25 cellular contexts compared by ENCODE assay signal in genomic region chr6:53369876-53370515, GRCh38. TPM values are rescaled to one million over a fixed set of nuclear protein-coding genes. Genes with fewer than 3 reads are reported as not detected.
A peak's percentile ranks its signal among the peaks of the same experiment; 100 is the strongest.
DNase-seq lines count a peak whose midpoint lies in the region; ATAC-seq and TF ChIP-seq lines count a peak whose summit lies in the region.
"Had no signal": no experiment of that assay in that cellular context is flagged by ENCODE, and none has a peak within 500 bp of the region (broad histone marks: within the 10 kb centered on the region; RNA-seq: fewer than 3 reads in every experiment).

No MANE protein-coding gene starts in this region.

- POLR2A ChIA-PET in HEK293 (lab: Yijun Ruan, JAX): interaction anchor here (1.4 kb wide), 1 partner anchor 10 kb away, joined by 3 read pairs; no protein-coding TSS in a partner anchor

- H3K27ac Mint-ChIP-seq in glutamatergic neuron (ENCODE audit: unreplicated experiment): no peak overlapping the region
- H3K27ac Mint-ChIP-seq: activated CD8-positive, alpha-beta T cell treated with anti-CD3 and anti-CD28 coated beads, Interleukin-2, amount 10 ng/mL, durations not matched to agents 7 days and 5 days had no signal

- H3K4me1 ChIP-seq in HEK293 (ENCODE audit: control insufficient read depth, insufficient read depth, low read length): peaks cover 9% of the 10 kb centered on the region
- H3K4me1 ChIP-seq: heart right ventricle, upper lobe of left lung had no signal

- CTCF ChIA-PET in HEK293 (lab: Yijun Ruan, JAX): interaction anchor here (0.6 to 1.0 kb wide), 2 partner anchors 20 to 38 kb away, joined by 3 to 5 read pairs; no protein-coding TSS in a partner anchor

- H3K4me3 ChIP-seq in HEK293 (ENCODE audit: low read depth, low read length): no peak overlapping the region
- H3K4me3 ChIP-seq: dorsolateral prefrontal cortex, heart right ventricle, skin epidermis, upper lobe of left lung had no signal

- H3K9me3 Mint-ChIP-seq in glutamatergic neuron (ENCODE audit: unreplicated experiment): no peaks in the 10 kb centered on the region
- H3K9me3 Mint-ChIP-seq: CD8-positive, alpha-beta memory T cell had no signal

- peak; percentile 17 for DNase-seq in COR-L47 (lab: John Stamatoyannopoulos, UW)
- peak; percentile 79 for DNase-seq in NCI-H82 treated with DMSO at 0.1 percent for 48 hours (lab: John Stamatoyannopoulos, UW; ENCODE audit: unreplicated experiment)
- peak; percentile 56 for DNase-seq in kidney tubule cell (ENCODE audit: low spot score)
- DNase-seq in SIG-M5 treated with dmso at 0.1 percent for 504 hours (lab: John Stamatoyannopoulos, UW; ENCODE audit: unreplicated experiment): no peak
- no peak for DNase-seq in NCI-H1092 treated with DMSO at 0.1 percent for 48 hours (lab: John Stamatoyannopoulos, UW)
- DNase-seq in glutamatergic neuron: no peak
- DNase-seq: activated CD8-positive, alpha-beta T cell treated with anti-CD3 and anti-CD28 coated beads, Interleukin-2, amount 10 ng/mL, durations not matched to agents 7 days and 5 days; activated gamma-delta T cell; CD8-positive, alpha-beta memory T cell; cerebellar nuclear complex; DMS79; dorsolateral prefrontal cortex; heart right ventricle; naive B cell; NCI-H1092; NCI-H2081 treated with DMSO at 0.1 percent for 48 hours; NCI-H69; occipital lobe; OCI-M1; upper lobe of left lung had no signal

- H3K27ac ChIP-seq in HEK293 (ENCODE audit: extremely low read depth, low read depth, low read length): no peak overlapping the region
- H3K27ac ChIP-seq: dorsolateral prefrontal cortex, heart right ventricle, HL-60, skin epidermis, upper lobe of left lung had no signal

- H3K36me3 Mint-ChIP-seq in glutamatergic neuron (ENCODE audit: unreplicated experiment): peaks cover 6% of the 10 kb centered on the region

- H3K27me3 Mint-ChIP-seq in glutamatergic neuron (ENCODE audit: unreplicated experiment): no peaks in the 10 kb centered on the region
- H3K27me3 Mint-ChIP-seq: naive B cell had no signal

- H3K4me3 Mint-ChIP-seq in glutamatergic neuron (ENCODE audit: unreplicated experiment): no peak overlapping the region
- H3K4me3 Mint-ChIP-seq: activated CD8-positive, alpha-beta T cell treated with anti-CD3 and anti-CD28 coated beads, Interleukin-2, amount 10 ng/mL, durations not matched to agents 7 days and 5 days; naive B cell had no signal

- H3K9me3 ChIP-seq in HEK293 (ENCODE audit: control insufficient read depth, insufficient read depth, low read depth, low read length): no peaks in the 10 kb centered on the region
- H3K9me3 ChIP-seq: heart right ventricle, upper lobe of left lung had no signal

- ATAC-seq in HG03442 (IDR thresholded peaks at IDR 0.05; ENCODE audit: unreplicated experiment): no peak
- ATAC-seq: activated CD8-positive, alpha-beta T cell treated with anti-CD3 and anti-CD28 coated beads, Interleukin-2, amount 10 ng/mL, durations not matched to agents 7 days and 5 days; heart right ventricle; Right ventricle myocardium inferior had no signal

- no peaks in the 10 kb centered on the region for H3K4me1 Mint-ChIP-seq in glutamatergic neuron (ENCODE audit: low read depth, unreplicated experiment)

- H3K36me3 ChIP-seq in HEK293 (ENCODE audit: control insufficient read depth in 2 of 2, insufficient read depth in 1 of 2, low read length in 2 of 2): no peaks in the 10 kb centered on the region
- H3K36me3 ChIP-seq: heart right ventricle, upper lobe of left lung had no signal

- no peak for TF ChIP-seq CTCF in HEK293 (tag by site-specific recombination; IDR thresholded peaks at IDR 0.05)
- TF ChIP-seq CTCF in glutamatergic neuron (IDR thresholded peaks at IDR 0.05; ENCODE audit: partially characterized antibody, unreplicated experiment): no peak

TF ChIP-seq in HEK293, 187 proteins besides CTCF, POLR2A, EP300 and RAD21:
- TF ChIP-seq PRDM6 (tag by site-specific recombination; IDR thresholded peaks at IDR 0.05) (peak; percentile 30; the same call in 1 of the 2 replicates), PRDM1 (tag by site-specific recombination; IDR thresholded peaks at IDR 0.05) (no peak), ZNF391 (tag by site-specific recombination; IDR thresholded peaks at IDR 0.05; ENCODE audit: borderline replicate concordance, low read depth) (no peak), ZNF530 (tag by site-specific recombination; IDR thresholded peaks at IDR 0.05; ENCODE audit: low read depth) (no peak), ZFHX2 (tag by site-specific recombination; conservative IDR thresholded peaks at IDR 0.05) (no peak), TCF7L2 (IDR thresholded peaks at IDR 0.05; ENCODE audit: borderline replicate concordance, low read depth, low read length) (peak; percentile 58; the same call in 1 of the 2 replicates), ZNF114 (tag by site-specific recombination; IDR thresholded peaks at IDR 0.05) (no peak), ZNF707 (tag by site-specific recombination; IDR thresholded peaks at IDR 0.05) (no peak)

RNA-seq across cellular contexts. Expression of gene ELOVL5, which starts 21.2 kb away (rescaled TPM):
- 97.2 TPM for total RNA-seq in glutamatergic neuron (ENCODE audit: unreplicated experiment)

Comparison
In these comparisons a context has a peak if more than half of its experiments do, and no peak if none do; other contexts are left out.
1. DNase-seq: peak in COR-L47 (single experiment), NCI-H82 treated with DMSO at 0.1 percent for 48 hours (single experiment) and kidney tubule cell (single experiment); none in SIG-M5 treated with dmso at 0.1 percent for 504 hours (single experiment), NCI-H1092 treated with DMSO at 0.1 percent for 48 hours (single experiment) and glutamatergic neuron (single experiment).